In the genomic region with DNA sequence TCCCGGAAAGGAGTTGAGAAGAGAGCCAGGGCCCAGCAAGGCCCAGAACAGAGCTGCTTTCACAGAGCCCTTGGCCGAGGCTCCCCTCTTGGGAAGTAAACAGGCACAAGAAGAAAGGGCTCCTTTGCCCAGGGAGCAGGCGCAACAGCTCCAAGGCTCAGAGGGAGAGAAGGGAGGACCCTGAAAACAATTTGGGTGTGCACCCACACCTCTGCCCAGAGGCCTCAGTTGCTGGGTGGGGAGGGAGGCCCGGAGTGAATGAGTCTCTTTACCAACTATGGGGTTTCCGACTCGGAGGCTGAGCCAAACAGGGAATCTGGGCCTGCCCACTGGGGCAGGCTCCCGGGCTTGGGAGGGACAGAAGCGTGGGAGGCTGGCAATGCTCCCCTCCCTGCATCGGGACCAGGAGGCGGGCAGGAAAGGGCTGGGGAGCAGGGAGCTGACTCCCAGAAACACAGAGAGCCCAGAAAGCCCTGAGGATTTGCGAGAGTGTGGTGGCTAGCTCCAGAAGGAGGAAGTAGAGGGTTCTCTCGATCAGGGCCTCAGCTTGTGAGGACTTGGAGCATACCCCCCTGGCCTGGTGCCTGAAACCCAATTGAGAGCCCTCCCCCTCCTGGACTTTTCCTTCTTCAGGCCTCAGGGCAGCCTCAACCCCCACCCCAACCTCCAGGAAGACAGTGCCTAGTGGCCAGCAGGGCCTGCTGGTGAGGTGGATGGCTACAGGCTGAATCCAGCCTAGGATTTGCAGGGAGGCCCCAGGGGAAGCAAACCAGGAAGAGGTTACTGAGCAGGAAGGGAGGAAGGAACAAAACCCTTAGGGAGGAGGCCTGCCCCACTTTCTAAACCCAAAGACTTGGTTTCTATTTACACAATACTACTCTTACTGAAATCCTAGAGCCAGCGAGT, we compare ENCODE assay signal across 8 cellular contexts. TPM values are rescaled to one million over a fixed set of nuclear protein-coding genes. Genes with fewer than 3 reads are reported as not detected.
DNase-seq lines count a peak whose midpoint lies in the region; ATAC-seq, FAIRE-seq and TF ChIP-seq lines count a peak whose summit lies in the region.

No MANE protein-coding gene starts in this region.

- no peaks in the 10 kb centered on the region for H4K20me1 ChIP-seq in GM23248 (ENCODE audit: insufficient read depth)
- no peaks in the 10 kb centered on the region for H4K20me1 ChIP-seq in HepG2 (ENCODE audit: insufficient read depth, low read length)

- H3K27me3 ChIP-seq in GM23248 (replicated peaks; ENCODE audit: insufficient read depth) (no peaks in the 10 kb centered on the region), colonic mucosa (no peaks in the 10 kb centered on the region), HepG2 (ENCODE audit: control insufficient read depth in 1 of 2, insufficient read depth in 2 of 2, low read length in 2 of 2) (peaks cover 11 to 50% of the 10 kb centered on the region in 2 experiments)

- peak overlapping the region; percentile 41 for H3K4me3 ChIP-seq in GM23248
- H3K4me3 ChIP-seq in colonic mucosa, result no peak overlapping the region
- H3K4me3 ChIP-seq in HepG2 (replicated peaks in 1 of 3; ENCODE audit: insufficient read depth in 1 of 3, low read depth in 2 of 3, low read length in 3 of 3), result no peak overlapping the region

- DNase-seq in GM23248 (peak; percentile 98), T-cell (peak in 16 of 34 experiments; percentile 15 to 55 (median 28)), colonic mucosa (peak; percentile 63), HepG2 (ENCODE audit: low spot score) (no peak), NCI-H1048 (lab: John Stamatoyannopoulos, UW) (no peak)
- DNase-seq in stimulated activated naive CD4-positive, alpha-beta T cell treated with Interleukin-2 at 50 U/mL for 16 hours (lab: John Stamatoyannopoulos, UW), result peak; percentile 34

- H3K4me1 Mint-ChIP-seq in T-cell, result peaks cover 64 to 72% (median 65%) of the 10 kb centered on the region in 3 donors

- TF ChIP-seq CTCF in colonic mucosa (IDR thresholded peaks at IDR 0.05) (no peak), HepG2 (CRISPR knock-in tag; IDR thresholded peaks at IDR 0.05) (no peak)

- TF ChIP-seq RAD21 in HepG2 (CRISPR knock-in tag; IDR thresholded peaks at IDR 0.05), result no peak

- no peak for FAIRE-seq in HepG2 (lab: Jason Lieb, UNC)

- peaks cover 12% of the 10 kb centered on the region; the same call in 1 of the 2 replicates for H3F3A ChIP-seq in GM23248 (ENCODE audit: insufficient read depth)

- peak; percentile 61 to 68 (median 63) for ATAC-seq in T-cell (replicated peaks in 1 of 4)
- peak; percentile 14; the same call in 1 of the 3 replicates for ATAC-seq in HepG2
- no peak for ATAC-seq in GM18519 (IDR thresholded peaks at IDR 0.05; ENCODE audit: low FRiP score, unreplicated experiment)
- ATAC-seq in HG02798 (IDR thresholded peaks at IDR 0.05; ENCODE audit: poor library complexity, unreplicated experiment), result no peak

- in situ Hi-C loops in GM23248 (cut with MboI), result no loop called here
- in situ Hi-C loops in HepG2 (cut with HindIII; ENCODE audit: extremely low pct_ligation_motif_present, low pct_unique_long_range_greater_than_20kb), result no loop called here

- BruUV-seq in HepG2 (replicated peaks; lab: Mats Ljungman, UMichigan), result no TSS peak

- H3K27ac ChIP-seq in GM23248 (peak overlapping the region; percentile 94), colonic mucosa (peak overlapping the region; percentile 59), HepG2 (ENCODE audit: extremely low read length, insufficient read depth, low read length) (no peak overlapping the region)

- H3K4me2 ChIP-seq in GM23248 (ENCODE audit: unreplicated experiment) (peak overlapping the region; percentile 70), HepG2 (ENCODE audit: low read depth, low read length) (no peak overlapping the region)

- H3K4me3 Mint-ChIP-seq in T-cell, result peak overlapping the region; percentile 65 to 85 (median 72)

- peak overlapping the region; percentile 86 for H3K9ac ChIP-seq in GM23248
- H3K9ac ChIP-seq in colonic mucosa (ENCODE audit: low read depth in 2 of 2, low read length in 2 of 2), result peak overlapping the region; percentile 22 to 63
- H3K9ac ChIP-seq in HepG2 (ENCODE audit: insufficient read depth, low read depth, low read length), result no peak overlapping the region

- POLR2A ChIA-PET in T-cell (lab: Charles Lee), result no interaction called here
- POLR2A ChIA-PET in HepG2 (lab: Yijun Ruan, JAX), result no interaction called here

- H3K9me2 ChIP-seq in GM23248 (ENCODE audit: insufficient read depth), result no peaks in the 10 kb centered on the region

- H3K9me3 Mint-ChIP-seq in T-cell, result no peaks in the 10 kb centered on the region

- intact Hi-C loops in colonic mucosa (cut with DNase I) (no loop called here), HepG2 (cut with micrococcal nuclease; ENCODE audit: unreplicated experiment) (no loop called here)

- TF ChIP-seq EP300 in HepG2 (IDR thresholded peaks at IDR 0.05; ENCODE audit: low read depth in 2 of 2, low read length in 2 of 2) (no peak), HepG2 (CRISPR knock-in tag; IDR thresholded peaks at IDR 0.05; ENCODE audit: borderline replicate concordance) (no peak)

- 3% methylated on average over 13 of the region's 13 CpGs for WGBS in GM23248 (ENCODE audit: low coverage in 1 of 2, low lambda C conversion rate in 2 of 2, missing lambda C conversion rate in 2 of 2), 2 experiments
- WGBS in HepG2 (ENCODE audit: low lambda C conversion rate), result 25% methylated on average over 8 of the region's 13 CpGs

- CTCF ChIA-PET in T-cell (lab: Charles Lee) (interaction anchor here (0.6 to 1.7 kb wide), 3 partner anchors 17 to 93 kb away, joined by 3 to 4 read pairs (median 4); no protein-coding TSS in a partner anchor), HepG2 (lab: Yijun Ruan, JAX; ENCODE audit: low intra/inter-chr PET ratio, low total read pairs) (no interaction called here)

- H3K36me3 Mint-ChIP-seq in T-cell, result no peaks in the 10 kb centered on the region

- no peak for TF ChIP-seq POLR2A in HepG2 (IDR thresholded peaks at IDR 0.05; ENCODE audit: insufficient read depth in 1 of 2, low read depth in 2 of 2, low read length in 2 of 2)

- peak overlapping the region; percentile 99 for H3K27ac Mint-ChIP-seq in T-cell

- H2AFZ ChIP-seq in GM23248, result peak overlapping the region; percentile 90
- no peak overlapping the region for H2AFZ ChIP-seq in HepG2 (ENCODE audit: low read length)

- no peaks in the 10 kb centered on the region for H3K27me3 Mint-ChIP-seq in T-cell

- H3K79me2 ChIP-seq in GM23248 (ENCODE audit: insufficient read depth), result no peaks in the 10 kb centered on the region
- H3K79me2 ChIP-seq in HepG2 (ENCODE audit: insufficient read depth, low read length), result no peaks in the 10 kb centered on the region

- H3K9me3 ChIP-seq in GM23248 (ENCODE audit: low read depth) (no peaks in the 10 kb centered on the region), colonic mucosa (no peaks in the 10 kb centered on the region), HepG2 (ENCODE audit: low read length) (no peaks in the 10 kb centered on the region)

- H3K36me3 ChIP-seq in GM23248 (ENCODE audit: low read depth) (no peaks in the 10 kb centered on the region), colonic mucosa (no peaks in the 10 kb centered on the region), HepG2 (replicated peaks in 1 of 2; ENCODE audit: control insufficient read depth in 1 of 2, insufficient read depth in 2 of 2, low read length in 2 of 2) (no peaks in the 10 kb centered on the region)

- H3K4me1 ChIP-seq in GM23248 (ENCODE audit: insufficient read depth) (peaks cover 22% of the 10 kb centered on the region), colonic mucosa (peaks cover 11% of the 10 kb centered on the region), HepG2 (ENCODE audit: insufficient read depth, low read length) (no peaks in the 10 kb centered on the region)

RNA-seq across cellular contexts. Expression of gene C10orf105, which starts 6.2 kb away (rescaled TPM):
- not detected in 2 replicates for total RNA-seq in GM23248 (2014; rRNA removed; shearing (Covaris generic))
- polyA plus RNA-seq in GM23248 (2016; fragmentation: Nextera tagmentation; extraction: Ambion mirVana), result 0.06 TPM in 1 of 2 replicates, not detected in the other
- under 1 TPM; 0.15 to 0.45 (median 0.16) TPM for total RNA-seq in T-cell
- under 1 TPM in 1 of 2 donors, not detected in 1; 0.07 TPM for total RNA-seq in colonic mucosa
- total RNA-seq in HepG2 (2016; rRNA removed; fragmentation: Illumina TruSeq; extraction: Trizol), result not detected in 2 replicates
- not detected in 2 replicates for total RNA-seq in HepG2 (2016; cell fraction: cytosol; rRNA removed; fragmentation: Illumina TruSeq; extraction: Trizol; ENCODE audit: low read depth)
- total RNA-seq in HepG2 (2016; cell fraction: insoluble cytoplasmic fraction; rRNA removed; fragmentation: Illumina TruSeq; extraction: Trizol), result not detected in 2 replicates
- total RNA-seq in HepG2 (2016; cell fraction: membrane; rRNA removed; fragmentation: Illumina TruSeq; extraction: Trizol), result not detected in 2 replicates
- not detected in 2 replicates for total RNA-seq in HepG2 (2016; cell fraction: nucleus; rRNA removed; fragmentation: Illumina TruSeq; extraction: Trizol)
- not detected in 2 replicates for polyA plus RNA-seq in HepG2 (2011; rRNA removed)
- polyA plus RNA-seq in HepG2 (2011; cell fraction: cytosol; rRNA removed), result not detected in 2 replicates
- not detected in 2 replicates for polyA plus RNA-seq in HepG2 (2011; cell fraction: nucleus; rRNA removed)
- polyA plus RNA-seq in HepG2 (2012), result not detected in 2 replicates
- polyA plus RNA-seq in HepG2 (2016; cell fraction: cytosol; fragmentation: Illumina TruSeq; extraction: Trizol; ENCODE audit: low read depth), result not detected in 2 replicates
- not detected in 2 replicates for polyA plus RNA-seq in HepG2 (2016; cell fraction: insoluble cytoplasmic fraction; fragmentation: Illumina TruSeq; extraction: Trizol; ENCODE audit: low read depth)
- not detected in 2 replicates for polyA plus RNA-seq in HepG2 (2016; cell fraction: membrane; fragmentation: Illumina TruSeq; extraction: Trizol; ENCODE audit: low read depth)
- polyA plus RNA-seq in HepG2 (2016; cell fraction: nucleus; fragmentation: Illumina TruSeq; extraction: Trizol; ENCODE audit: insufficient read depth, low read depth), result not detected in 2 replicates
- polyA minus RNA-seq in HepG2 (2011; rRNA and poly(A)+ RNA removed; ENCODE audit: low replicate concordance), result not detected in 2 replicates
- not detected in 2 replicates for polyA minus RNA-seq in HepG2 (2011; cell fraction: cytosol; rRNA and poly(A)+ RNA removed)
- not detected in 2 replicates for polyA minus RNA-seq in HepG2 (2011; cell fraction: nucleus; rRNA and poly(A)+ RNA removed)

RNA-seq across cellular contexts. Expression of gene VSIR, which starts 59.9 kb away (rescaled TPM):
- total RNA-seq in GM23248 (2014; rRNA removed; shearing (Covaris generic)), result 60.8 and 81.6 TPM in 2 replicates
- 152 and 153 TPM in 2 replicates for polyA plus RNA-seq in GM23248 (2016; fragmentation: Nextera tagmentation; extraction: Ambion mirVana)
- total RNA-seq in T-cell, result 100 to 1,000 TPM in 2 of 5 donors, 10 to 100 TPM in 3; 81.4 to 134 (median 98.3) TPM
- total RNA-seq in colonic mucosa, result 10 to 100 TPM; 41.2 to 42.8 TPM
- total RNA-seq in HepG2 (2016; rRNA removed; fragmentation: Illumina TruSeq; extraction: Trizol), result 0.36 and 0.44 TPM in 2 replicates
- 0.26 TPM in 1 of 2 replicates, not detected in the other for total RNA-seq in HepG2 (2016; cell fraction: cytosol; rRNA removed; fragmentation: Illumina TruSeq; extraction: Trizol; ENCODE audit: low read depth)
- 0.41 TPM in 1 of 2 replicates, not detected in the other for total RNA-seq in HepG2 (2016; cell fraction: insoluble cytoplasmic fraction; rRNA removed; fragmentation: Illumina TruSeq; extraction: Trizol)
- 0.14 TPM in 1 of 2 replicates, not detected in the other for total RNA-seq in HepG2 (2016; cell fraction: membrane; rRNA removed; fragmentation: Illumina TruSeq; extraction: Trizol)
- 0.16 and 0.19 TPM in 2 replicates for total RNA-seq in HepG2 (2016; cell fraction: nucleus; rRNA removed; fragmentation: Illumina TruSeq; extraction: Trizol)
- 3.2 and 3.8 TPM in 2 replicates for polyA plus RNA-seq in HepG2 (2011; rRNA removed)
- polyA plus RNA-seq in HepG2 (2011; cell fraction: cytosol; rRNA removed), result 2.2 and 3.9 TPM in 2 replicates
- 2.1 and 3.3 TPM in 2 replicates for polyA plus RNA-seq in HepG2 (2011; cell fraction: nucleus; rRNA removed)
- polyA plus RNA-seq in HepG2 (2012), result 0.35 and 0.81 TPM in 2 replicates
- 0.18 and 0.35 TPM in 2 replicates for polyA plus RNA-seq in HepG2 (2016; cell fraction: cytosol; fragmentation: Illumina TruSeq; extraction: Trizol; ENCODE audit: low read depth)
- polyA plus RNA-seq in HepG2 (2016; cell fraction: insoluble cytoplasmic fraction; fragmentation: Illumina TruSeq; extraction: Trizol; ENCODE audit: low read depth), result 0.23 TPM in 1 of 2 replicates, not detected in the other
- polyA plus RNA-seq in HepG2 (2016; cell fraction: membrane; fragmentation: Illumina TruSeq; extraction: Trizol; ENCODE audit: low read depth), result 0.14 and 0.38 TPM in 2 replicates
- polyA plus RNA-seq in HepG2 (2016; cell fraction: nucleus; fragmentation: Illumina TruSeq; extraction: Trizol; ENCODE audit: insufficient read depth, low read depth), result 0.32 and 1.1 TPM in 2 replicates
- 4.6 and 6.5 TPM in 2 replicates for polyA minus RNA-seq in HepG2 (2011; rRNA and poly(A)+ RNA removed; ENCODE audit: low replicate concordance)
- 3.0 and 4.5 TPM in 2 replicates for polyA minus RNA-seq in HepG2 (2011; cell fraction: cytosol; rRNA and poly(A)+ RNA removed)
- polyA minus RNA-seq in HepG2 (2011; cell fraction: nucleus; rRNA and poly(A)+ RNA removed), result 1.9 and 2.3 TPM in 2 replicates

Comparison
In these comparisons a context has a peak if more than half of its experiments do, and no peak if none do; other contexts are left out.
1. DNase-seq: peak in GM23248 (single experiment), colonic mucosa (single experiment) and stimulated activated naive CD4-positive, alpha-beta T cell treated with Interleukin-2 at 50 U/mL for 16 hours (single experiment); none in HepG2 (single experiment) and NCI-H1048 (single experiment).
2. ATAC-seq: peak in T-cell (4 of 4) and HepG2 (single experiment); none in GM18519 (single experiment) and HG02798 (single experiment).
3. RNA of gene VSIR, which starts 59.9 kb away (total RNA-seq): 81.4 to 134 TPM in T-cell, 60.8 to 81.6 TPM in GM23248 and 41.2 to 42.8 TPM in colonic mucosa; 0.14 to 0.44 TPM in HepG2; every median in the first group is over 10 times any median in the second.